1 cellular context compared by ENCODE assay signal in the genomic region with DNA sequence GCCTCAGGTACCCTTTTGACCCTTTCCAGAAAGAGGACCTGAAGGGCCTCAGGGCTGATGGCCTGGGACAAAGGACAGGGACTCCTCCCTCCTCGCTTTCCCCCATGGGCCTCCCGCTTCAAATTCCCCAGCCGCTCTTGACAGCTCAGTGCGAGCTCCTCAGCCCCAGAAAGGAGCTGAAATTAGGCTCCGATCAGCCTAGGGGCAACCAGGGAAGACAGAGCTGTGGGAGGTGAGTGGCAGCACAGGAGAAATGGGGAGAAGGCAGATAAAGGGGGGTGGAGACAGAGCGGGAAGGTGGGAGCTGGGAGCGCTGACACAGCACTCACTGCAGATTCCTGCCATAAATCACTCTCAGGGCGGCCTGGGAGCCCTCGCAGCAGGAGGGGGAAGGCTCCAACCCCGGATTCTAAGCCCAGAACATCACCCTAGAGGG.
TF ChIP-seq lines count a peak whose summit lies in the region.

No MANE protein-coding gene starts in this region.

TF ChIP-seq in K562, 482 proteins besides CTCF, POLR2A, EP300 and RAD21 (continued from another document):
- TF ChIP-seq, protein P1, sequence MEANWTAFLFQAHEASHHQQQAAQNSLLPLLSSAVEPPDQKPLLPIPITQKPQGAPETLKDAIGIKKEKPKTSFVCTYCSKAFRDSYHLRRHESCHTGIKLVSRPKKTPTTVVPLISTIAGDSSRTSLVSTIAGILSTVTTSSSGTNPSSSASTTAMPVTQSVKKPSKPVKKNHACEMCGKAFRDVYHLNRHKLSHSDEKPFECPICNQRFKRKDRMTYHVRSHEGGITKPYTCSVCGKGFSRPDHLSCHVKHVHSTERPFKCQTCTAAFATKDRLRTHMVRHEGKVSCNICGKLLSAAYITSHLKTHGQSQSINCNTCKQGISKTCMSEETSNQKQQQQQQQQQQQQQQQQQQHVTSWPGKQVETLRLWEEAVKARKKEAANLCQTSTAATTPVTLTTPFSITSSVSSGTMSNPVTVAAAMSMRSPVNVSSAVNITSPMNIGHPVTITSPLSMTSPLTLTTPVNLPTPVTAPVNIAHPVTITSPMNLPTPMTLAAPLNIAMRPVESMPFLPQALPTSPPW (CRISPR knock-in tag; IDR thresholded peaks at IDR 0.05), result peak; percentile 61
- TF ChIP-seq ZNF764 (CRISPR knock-in tag; IDR thresholded peaks at IDR 0.05; ENCODE audit: low read depth), result no peak
- no peak for TF ChIP-seq CLOCK (CRISPR knock-in tag; IDR thresholded peaks at IDR 0.05; ENCODE audit: borderline replicate concordance)
- TF ChIP-seq, protein P2, sequence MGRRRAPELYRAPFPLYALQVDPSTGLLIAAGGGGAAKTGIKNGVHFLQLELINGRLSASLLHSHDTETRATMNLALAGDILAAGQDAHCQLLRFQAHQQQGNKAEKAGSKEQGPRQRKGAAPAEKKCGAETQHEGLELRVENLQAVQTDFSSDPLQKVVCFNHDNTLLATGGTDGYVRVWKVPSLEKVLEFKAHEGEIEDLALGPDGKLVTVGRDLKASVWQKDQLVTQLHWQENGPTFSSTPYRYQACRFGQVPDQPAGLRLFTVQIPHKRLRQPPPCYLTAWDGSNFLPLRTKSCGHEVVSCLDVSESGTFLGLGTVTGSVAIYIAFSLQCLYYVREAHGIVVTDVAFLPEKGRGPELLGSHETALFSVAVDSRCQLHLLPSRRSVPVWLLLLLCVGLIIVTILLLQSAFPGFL (CRISPR knock-in tag; IDR thresholded peaks at IDR 0.05), result no peak
- no peak for TF ChIP-seq CBFB (CRISPR knock-in tag; IDR thresholded peaks at IDR 0.05)
- TF ChIP-seq ZFP36 (IDR thresholded peaks at IDR 0.05; ENCODE audit: low read depth, low read length, partially characterized antibody), result no peak
- TF ChIP-seq MYC (IDR thresholded peaks at IDR 0.05; ENCODE audit: low read depth, low read length), result no peak
- TF ChIP-seq MYC (CRISPR knock-in tag; IDR thresholded peaks at IDR 0.05; ENCODE audit: borderline replicate concordance, low read depth), result no peak
- peak; percentile 36; the same call in 1 of the 2 replicates for TF ChIP-seq CBFA2T3 (IDR thresholded peaks at IDR 0.05)
- 0 out of 2 replicates have a peak, but pooled peaks have one; percentile 22 for TF ChIP-seq TCF3 (CRISPR knock-in tag; IDR thresholded peaks at IDR 0.05)
- no peak for TF ChIP-seq ELF2 (CRISPR knock-in tag; IDR thresholded peaks at IDR 0.05)
- TF ChIP-seq ZNF696 (CRISPR knock-in tag; conservative IDR thresholded peaks at IDR 0.05), result no peak
- TF ChIP-seq TAF1 (IDR thresholded peaks at IDR 0.05; ENCODE audit: control insufficient read depth, extremely low read depth, insufficient read depth, low read length, severe bottlenecking), result no peak
- no peak for TF ChIP-seq SOX6 (IDR thresholded peaks at IDR 0.05)
- TF ChIP-seq PKNOX1 (IDR thresholded peaks at IDR 0.05), result peak; percentile 96
- TF ChIP-seq ZNF316 (IDR thresholded peaks at IDR 0.05), result peak; percentile 88
- no peak for TF ChIP-seq FOXJ2 (tag; IDR thresholded peaks at IDR 0.05)
- TF ChIP-seq DPF2 (IDR thresholded peaks at IDR 0.05), result 0 out of 2 replicates have a peak, but pooled peaks have one; percentile 33
- TF ChIP-seq HES1 (IDR thresholded peaks at IDR 0.05; ENCODE audit: low read depth), result peak; percentile 24; the same call in 1 of the 2 replicates
- TF ChIP-seq RB1 (IDR thresholded peaks at IDR 0.05; ENCODE audit: low read depth), result no peak
- TF ChIP-seq RCOR1 (IDR thresholded peaks at IDR 0.05; ENCODE audit: borderline replicate concordance in 1 of 2, low read depth in 2 of 2, low read length in 2 of 2), result 0 out of 4 replicates have a peak, but pooled peaks of 1 of the 2 experiments have one; percentile 7
- TF ChIP-seq PBX2 (CRISPR knock-in tag; IDR thresholded peaks at IDR 0.05; ENCODE audit: low read depth), result peak; percentile 45
- TF ChIP-seq PBX2 (tag; conservative IDR thresholded peaks at IDR 0.05; ENCODE audit: low read depth), result peak; percentile 96
- peak; percentile 57 for TF ChIP-seq MAFK (IDR thresholded peaks at IDR 0.05; ENCODE audit: low read length)
- TF ChIP-seq ARID1B (IDR thresholded peaks at IDR 0.05), result peak; percentile 55
